Comparison of ENCODE assay signal across 8 cellular contexts in genomic region chr1:165629848-165630628, GRCh38. TPM values are rescaled to one million over a fixed set of nuclear protein-coding genes. Genes with fewer than 3 reads are reported as not detected.
DNase-seq lines count a peak whose midpoint lies in the region; ATAC-seq, FAIRE-seq and TF ChIP-seq lines count a peak whose summit lies in the region.

No MANE protein-coding gene starts in this region.

- no peak for TF ChIP-seq POLR2A in gastroesophageal sphincter (IDR thresholded peaks at IDR 0.05)

- H3K4me1 ChIP-seq in OCI-LY3 (ENCODE audit: low read length) (peaks cover 32% of the 10 kb centered on the region), gastroesophageal sphincter (peaks cover 4 to 40% (median 15%) of the 10 kb centered on the region in 3 donors), smooth muscle cell (ENCODE audit: low read depth) (peaks cover 19% of the 10 kb centered on the region)

- H3K4me3 ChIP-seq in OCI-LY3 (ENCODE audit: low read length) (peak overlapping the region; percentile 92), gastroesophageal sphincter (peak overlapping the region; percentile 67 to 77), smooth muscle cell (peak overlapping the region; percentile 83)

- H3K4me2 ChIP-seq in OCI-LY3 (ENCODE audit: low read length) (peak overlapping the region; percentile 98), smooth muscle cell (peak overlapping the region; percentile 94)

- H2AFZ ChIP-seq in OCI-LY3 (ENCODE audit: low read depth, low read length), result peak overlapping the region; percentile 95
- peak overlapping the region; percentile 92 for H2AFZ ChIP-seq in smooth muscle cell (ENCODE audit: low read depth)

- H3K27me3 ChIP-seq in OCI-LY3 (ENCODE audit: low read depth, low read length), result peaks cover 36% of the 10 kb centered on the region
- H3K27me3 ChIP-seq in gastroesophageal sphincter, result no peaks in the 10 kb centered on the region
- H3K27me3 ChIP-seq in smooth muscle cell (ENCODE audit: low read depth), result no peaks in the 10 kb centered on the region

- TF ChIP-seq CTCF in OCI-LY3 (IDR thresholded peaks at IDR 0.05; ENCODE audit: low read depth, low read length) (no peak), gastroesophageal sphincter (IDR thresholded peaks at IDR 0.05) (no peak), smooth muscle cell (IDR thresholded peaks at IDR 0.05; ENCODE audit: borderline replicate concordance, insufficient read depth, poor library complexity, severe bottlenecking) (no peak)

- no peak for TF ChIP-seq EP300 in gastroesophageal sphincter (IDR thresholded peaks at IDR 0.05)

- H3K9me3 ChIP-seq in OCI-LY3 (ENCODE audit: insufficient read depth, low read length), result no peaks in the 10 kb centered on the region
- H3K9me3 ChIP-seq in gastroesophageal sphincter, result no peaks in the 10 kb centered on the region
- H3K9me3 ChIP-seq in smooth muscle cell (replicated peaks; ENCODE audit: low read depth), result no peaks in the 10 kb centered on the region

- H3F3A ChIP-seq in smooth muscle cell (ENCODE audit: low read depth), result peaks cover 9% of the 10 kb centered on the region

- H3K9ac ChIP-seq in OCI-LY3 (ENCODE audit: low read length) (peak overlapping the region; percentile 93), smooth muscle cell (ENCODE audit: low read depth) (peak overlapping the region; percentile 82)

- peak overlapping the region; percentile 69 for H3K27ac ChIP-seq in OCI-LY3 (ENCODE audit: low read length)
- H3K27ac ChIP-seq in gastroesophageal sphincter, result peak overlapping the region; percentile 64 to 98 (median 92)
- H3K27ac ChIP-seq in smooth muscle cell (ENCODE audit: low read depth), result peak overlapping the region; percentile 91

- H3K79me2 ChIP-seq in OCI-LY3 (ENCODE audit: low read length) (no peaks in the 10 kb centered on the region), smooth muscle cell (ENCODE audit: low read depth) (peaks cover 19% of the 10 kb centered on the region)

- H4K20me1 ChIP-seq in OCI-LY3 (ENCODE audit: insufficient read depth, low read length) (peaks cover 20% of the 10 kb centered on the region; the same call in 1 of the 2 replicates), smooth muscle cell (ENCODE audit: low read depth) (peaks cover 30% of the 10 kb centered on the region)

- H3K36me3 ChIP-seq in OCI-LY3 (replicated peaks; ENCODE audit: low read depth, low read length) (no peaks in the 10 kb centered on the region), gastroesophageal sphincter (no peaks in the 10 kb centered on the region), smooth muscle cell (ENCODE audit: low read depth) (no peaks in the 10 kb centered on the region)

- DNase-seq in DMS153 treated with DMSO at 0.1 percent for 48 hours (lab: John Stamatoyannopoulos, UW; ENCODE audit: unreplicated experiment) (peak; percentile 91), smooth muscle cell (lab: John Stamatoyannopoulos, UW; ENCODE audit: unreplicated experiment) (no peak), HTR-8/SVneo (ENCODE audit: insufficient read length, low spot score) (no peak)

- FAIRE-seq in HTR-8/SVneo (lab: Jason Lieb, UNC), result no peak

- ATAC-seq in HG02588 (IDR thresholded peaks at IDR 0.05; ENCODE audit: unreplicated experiment) (peak; percentile 0), gastroesophageal sphincter (peak; percentile 8), GM18520 (IDR thresholded peaks at IDR 0.05; ENCODE audit: unreplicated experiment) (no peak), GM18498 (IDR thresholded peaks at IDR 0.05; ENCODE audit: unreplicated experiment) (no peak)

- WGBS in gastroesophageal sphincter (ENCODE audit: low coverage in 1 of 2), 2 donors, result 12 to 16% methylated on average over 6 to 10 of the region's 26 CpGs
- 6% methylated on average over 26 of the region's 26 CpGs for whole genome bisulfite sequencing in smooth muscle cell (ENCODE audit: low lambda C conversion rate)

RNA-seq across cellular contexts. Expression of gene MGST3, which starts 1.0 kb away (rescaled TPM):
- total RNA-seq in gastroesophageal sphincter, result 100 to 1,000 TPM; 190 to 236 (median 230) TPM
- total RNA-seq in smooth muscle cell, result 155 and 203 TPM in 2 replicates
- polyA plus RNA-seq in smooth muscle cell, result 258 and 265 TPM in 2 replicates

Comparison
In these comparisons a context has a peak if more than half of its experiments do, and no peak if none do; other contexts are left out.
1. ATAC-seq: peak in HG02588 (single experiment) and gastroesophageal sphincter (single experiment); none in GM18520 (single experiment) and GM18498 (single experiment).
2. Peak in every context shown above with its lines, with median percentiles within 50 percentile points of each other: H3K27ac ChIP-seq and H3K4me3 ChIP-seq.